Comparison of ENCODE assay signal across 1 cellular context in genomic region chr2:68252407-68253210, GRCh38.
TF ChIP-seq lines count a peak whose summit lies in the region.

Gene PPP3R1 (minus strand): TSS chr2:68252532. CDS start chr2:68252127, 405 bp downstream.

TF ChIP-seq in HepG2, 621 proteins besides CTCF, POLR2A, EP300 and RAD21 (continued from another document and continues in another):
- TF ChIP-seq ZNF512 (CRISPR knock-in tag; IDR thresholded peaks at IDR 0.05) (peak; percentile 70; the same call in 1 of the 2 replicates), ATF1 (CRISPR knock-in tag; IDR thresholded peaks at IDR 0.05) (0 out of 2 replicates have a peak, but pooled peaks have one; percentile 24), REST (IDR thresholded peaks at IDR 0.05; ENCODE audit: borderline replicate concordance in 1 of 2, low read depth in 1 of 2, low read length in 2 of 2) (peak in 1 of 2 experiments; percentile 24; a peak in 1 of 4 replicates), SMC3 (IDR thresholded peaks at IDR 0.05; ENCODE audit: low read length) (no peak), ZNF121 (CRISPR knock-in tag; IDR thresholded peaks at IDR 0.05) (no peak), FOXO4 (CRISPR knock-in tag; conservative IDR thresholded peaks at IDR 0.05) (no peak), ZBTB49 (CRISPR knock-in tag; IDR thresholded peaks at IDR 0.05; ENCODE audit: borderline replicate concordance) (no peak), ZNF282 (IDR thresholded peaks at IDR 0.05; ENCODE audit: partially characterized antibody) (no peak), DR1 (CRISPR knock-in tag; IDR thresholded peaks at IDR 0.05) (peak; percentile 56; the same call in 1 of the 2 replicates), USF2 (IDR thresholded peaks at IDR 0.05; ENCODE audit: low read depth, low read length) (peak; percentile 72; the same call in 1 of the 2 replicates), USF2 (CRISPR knock-in tag; IDR thresholded peaks at IDR 0.05; ENCODE audit: borderline replicate concordance) (peak; percentile 92; the same call in 1 of the 2 replicates), ZNF800 (CRISPR knock-in tag; IDR thresholded peaks at IDR 0.05) (no peak; the same call in 1 of the 2 replicates), ZNF30 (CRISPR knock-in tag; IDR thresholded peaks at IDR 0.05) (no peak), SATB2 (CRISPR knock-in tag; IDR thresholded peaks at IDR 0.05) (0 out of 2 replicates have a peak, but pooled peaks have one; percentile 25), RERE (CRISPR knock-in tag; IDR thresholded peaks at IDR 0.05; ENCODE audit: low read depth) (0 out of 2 replicates have a peak, but pooled peaks have one; percentile 42), HCFC1 (IDR thresholded peaks at IDR 0.05; ENCODE audit: low read depth, low read length) (no peak; the same call in 1 of the 2 replicates), HIVEP1 (CRISPR knock-in tag; IDR thresholded peaks at IDR 0.05) (peak; percentile 91), ZBTB39 (CRISPR knock-in tag; IDR thresholded peaks at IDR 0.05) (peak; percentile 85; the same call in 1 of the 2 replicates), BCL6 (CRISPR knock-in tag; IDR thresholded peaks at IDR 0.05) (no peak; the same call in 1 of the 2 replicates), SALL2 (CRISPR knock-in tag; IDR thresholded peaks at IDR 0.05) (peak; percentile 69), EED (CRISPR knock-in tag; IDR thresholded peaks at IDR 0.05) (peak; percentile 91), KLF16 (CRISPR knock-in tag; IDR thresholded peaks at IDR 0.05) (peak in 1 of 2 experiments; percentile 94; a peak in 2 of 4 replicates), IRX3 (CRISPR knock-in tag; IDR thresholded peaks at IDR 0.05; ENCODE audit: borderline replicate concordance, low read depth) (no peak), NFE2L2 (IDR thresholded peaks at IDR 0.05; ENCODE audit: low read length) (no peak), GMEB1 (CRISPR knock-in tag; IDR thresholded peaks at IDR 0.05; ENCODE audit: borderline replicate concordance) (peak; percentile 98), ZNF576 (CRISPR knock-in tag; IDR thresholded peaks at IDR 0.05) (no peak), RXRA (CRISPR knock-in tag; IDR thresholded peaks at IDR 0.05) (0 out of 2 replicates have a peak, but pooled peaks have one; percentile 63)
